ENCODE assay signal across 13 cellular contexts in the genomic region with DNA sequence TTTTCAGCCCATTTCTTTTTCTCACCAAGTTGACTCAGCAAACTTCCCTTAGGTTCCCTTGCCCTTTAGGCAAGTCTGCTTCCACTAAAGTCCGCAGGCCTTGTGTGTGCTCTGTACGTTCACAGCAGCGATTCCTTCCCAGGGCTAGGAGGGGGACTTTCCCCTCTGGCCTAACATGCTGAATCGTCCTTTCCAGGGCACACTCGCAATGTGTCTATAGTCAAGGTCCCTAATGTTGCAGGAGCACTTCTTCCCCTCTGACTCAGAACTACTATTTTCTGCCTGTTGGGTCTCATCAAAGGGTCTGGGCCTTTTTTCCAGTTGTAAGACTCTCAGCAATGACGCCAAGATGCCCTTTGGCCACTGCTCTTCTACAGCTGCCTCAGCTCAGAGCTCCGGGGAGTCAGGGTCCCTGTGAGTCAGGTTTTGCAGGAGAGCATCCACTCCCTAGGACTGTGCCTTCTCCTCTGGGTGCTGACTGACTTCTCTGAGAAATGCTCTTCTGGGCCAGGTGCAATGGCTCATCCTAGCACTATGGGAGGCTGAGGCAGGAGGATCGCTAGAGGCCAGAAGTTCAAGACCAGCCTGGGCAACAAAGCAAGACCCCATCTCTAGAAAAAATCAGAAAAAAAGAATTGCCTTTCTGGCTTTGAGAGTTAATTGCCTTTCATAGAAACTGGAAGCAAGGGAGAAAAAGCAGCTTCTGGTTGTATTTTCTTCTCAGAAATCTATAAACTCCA.
A peak's percentile ranks its signal among the peaks of the same experiment; 100 is the strongest.
DNase-seq lines count a peak whose midpoint lies in the region; ATAC-seq and TF ChIP-seq lines count a peak whose summit lies in the region.
"Had no signal": no experiment of that assay in that cellular context is flagged by ENCODE, and none has a peak within 500 bp of the region (broad histone marks: within the 10 kb centered on the region; RNA-seq: fewer than 3 reads in every experiment).

No MANE protein-coding gene starts in this region.

- peaks cover 47% of the 10 kb centered on the region for H3K4me1 Mint-ChIP-seq in nephron progenitor cell
- H3K4me1 Mint-ChIP-seq in CD4-positive, alpha-beta T cell (ENCODE audit: low read depth) = no peaks in the 10 kb centered on the region
- H3K4me1 Mint-ChIP-seq: activated CD4-positive, alpha-beta T cell treated with anti-CD3 and anti-CD28 coated beads, Interleukin-2, amount 10 ng/mL, durations not matched to agents 24 days and 14 days had no signal

- intact Hi-C loops in CD4-positive, alpha-beta T cell (cut with DNase I, micrococcal nuclease) = no loop called here

- peaks cover 24% of the 10 kb centered on the region for H3K27me3 Mint-ChIP-seq in nephron progenitor cell (ENCODE audit: low read depth, poor library complexity)
- H3K27me3 Mint-ChIP-seq in CD4-positive, alpha-beta T cell = no peaks in the 10 kb centered on the region

- no peaks in the 10 kb centered on the region for H3K36me3 Mint-ChIP-seq in nephron progenitor cell (ENCODE audit: low read depth)
- H3K36me3 Mint-ChIP-seq in CD4-positive, alpha-beta T cell (ENCODE audit: low read depth) = no peaks in the 10 kb centered on the region

- no peak overlapping the region for H3K27ac ChIP-seq in CD4-positive, alpha-beta T cell (ENCODE audit: low read depth, low read length)
- H3K27ac ChIP-seq: BLaER1, parathyroid adenoma had no signal

- peak overlapping the region; percentile 58 for H3K27ac Mint-ChIP-seq in nephron progenitor cell
- no peak overlapping the region for H3K27ac Mint-ChIP-seq in CD4-positive, alpha-beta T cell
- H3K27ac Mint-ChIP-seq: activated CD4-positive, alpha-beta T cell treated with anti-CD3 and anti-CD28 coated beads, Interleukin-2, amount 10 ng/mL, durations not matched to agents 24 days and 14 days; activated T-cell treated with anti-CD3 and anti-CD28 coated beads, Interleukin-2, amount 50 U/mL, for 72 hours had no signal

- TF ChIP-seq CTCF in nephron progenitor cell (IDR thresholded peaks at IDR 0.05) = no peak
- no peak for TF ChIP-seq CTCF in CD4-positive, alpha-beta T cell (IDR thresholded peaks at IDR 0.05)

- CTCF ChIA-PET in CD4-positive, alpha-beta T cell (lab: Charles Lee) = no interaction called here

- no peaks in the 10 kb centered on the region for H3K27me3 ChIP-seq in CD4-positive, alpha-beta T cell (ENCODE audit: control insufficient read depth, insufficient read depth, low read length)
- H3K27me3 ChIP-seq: BLaER1 had no signal

- H3K9me3 Mint-ChIP-seq in nephron progenitor cell = no peaks in the 10 kb centered on the region
- H3K9me3 Mint-ChIP-seq in CD4-positive, alpha-beta T cell = no peaks in the 10 kb centered on the region
- H3K9me3 Mint-ChIP-seq: activated CD4-positive, alpha-beta T cell treated with anti-CD3 and anti-CD28 coated beads, Interleukin-2, amount 10 ng/mL, durations not matched to agents 24 days and 14 days; activated T-cell treated with anti-CD3 and anti-CD28 coated beads, Interleukin-2, amount 50 U/mL, for 72 hours had no signal

- POLR2A ChIA-PET in CD4-positive, alpha-beta T cell (lab: Charles Lee) = no interaction called here

- no peak overlapping the region for H3K4me3 Mint-ChIP-seq in nephron progenitor cell
- H3K4me3 Mint-ChIP-seq in CD4-positive, alpha-beta T cell = no peak overlapping the region
- H3K4me3 Mint-ChIP-seq: activated CD4-positive, alpha-beta T cell treated with anti-CD3 and anti-CD28 coated beads, Interleukin-2, amount 10 ng/mL, durations not matched to agents 24 days and 14 days; activated T-cell treated with anti-CD3 and anti-CD28 coated beads, Interleukin-2, amount 50 U/mL, for 72 hours had no signal

- ATAC-seq in esophagus mucosa = peak; percentile 21
- ATAC-seq in CD4-positive, alpha-beta T cell (ENCODE audit: poor library complexity) = no peak
- no peak for ATAC-seq in GM21515 (IDR thresholded peaks at IDR 0.05; ENCODE audit: unreplicated experiment)
- ATAC-seq in HG02763 (IDR thresholded peaks at IDR 0.05; ENCODE audit: unreplicated experiment) = no peak
- ATAC-seq: activated T-cell treated with anti-CD3 and anti-CD28 coated beads, Interleukin-2, amount 50 U/mL, for 72 hours had no signal

- DNase-seq in Daoy (ENCODE audit: low read depth) (peak; percentile 18), NCI-H69 (lab: John Stamatoyannopoulos, UW) (peak; percentile 29), nephron progenitor cell (no peak), NCI-H2171 (lab: John Stamatoyannopoulos, UW) (no peak)
- DNase-seq in CD4-positive, alpha-beta T cell = no peak
- DNase-seq: activated CD4-positive, alpha-beta T cell treated with anti-CD3 and anti-CD28 coated beads, Interleukin-2, amount 10 ng/mL, durations not matched to agents 24 days and 14 days; activated T-cell treated with anti-CD3 and anti-CD28 coated beads, Interleukin-2, amount 50 U/mL, for 72 hours; mesendoderm had no signal

- no peaks in the 10 kb centered on the region for H3K9me3 ChIP-seq in CD4-positive, alpha-beta T cell (ENCODE audit: control insufficient read depth, low read length)
- H3K9me3 ChIP-seq: BLaER1 had no signal

Comparison
In these comparisons a context has a peak if more than half of its experiments do, and no peak if none do; other contexts are left out.
1. DNase-seq: peak in Daoy (single experiment) and NCI-H69 (single experiment); none in nephron progenitor cell (single experiment), CD4-positive, alpha-beta T cell (0 of 10) and NCI-H2171 (single experiment).